In genomic region chr1:111738133-111738435, GRCh38 we compare ENCODE assay signal across 1 cellular context.
TF ChIP-seq lines count a peak whose summit lies in the region.

No MANE protein-coding gene starts in this region.

TF ChIP-seq in GM12878, 131 proteins besides CTCF, POLR2A, EP300 and RAD21 (continued from another document):
- TF ChIP-seq CEBPB (IDR thresholded peaks at IDR 0.05; ENCODE audit: borderline replicate concordance in 1 of 2, low read depth in 2 of 2, low read length in 2 of 2) (no peak), ZBED1 (IDR thresholded peaks at IDR 0.05; ENCODE audit: borderline replicate concordance) (no peak), SIX5 (IDR thresholded peaks at IDR 0.05; ENCODE audit: low read depth, low read length, severe bottlenecking) (no peak), PAX5 (IDR thresholded peaks at IDR 0.05; ENCODE audit: borderline replicate concordance, low read depth, low read length) (no peak), ATF2 (IDR thresholded peaks at IDR 0.05; ENCODE audit: low read length) (no peak), RELA (IDR thresholded peaks at IDR 0.05; ENCODE audit: borderline replicate concordance, partially characterized antibody) (no peak), IRF4 (IDR thresholded peaks at IDR 0.05; ENCODE audit: low read depth, low read length) (no peak), NR2F1 (conservative IDR thresholded peaks at IDR 0.05) (no peak), MEF2B (IDR thresholded peaks at IDR 0.05; ENCODE audit: partially characterized antibody, poor library complexity, severe bottlenecking) (no peak), PKNOX1 (IDR thresholded peaks at IDR 0.05) (no peak), MEF2A (IDR thresholded peaks at IDR 0.05; ENCODE audit: insufficient read depth, low read depth, low read length) (no peak), BACH1 (IDR thresholded peaks at IDR 0.05; ENCODE audit: borderline replicate concordance) (no peak), CHD4 (IDR thresholded peaks at IDR 0.05) (no peak), TCF7 (IDR thresholded peaks at IDR 0.05; ENCODE audit: borderline replicate concordance) (no peak), SKIL (IDR thresholded peaks at IDR 0.05; ENCODE audit: low read depth, poor library complexity, severe bottlenecking) (no peak), MTA3 (IDR thresholded peaks at IDR 0.05; ENCODE audit: borderline replicate concordance, low read length) (no peak)
TF ChIP-seq in GM12878: peak in this region for 0.
